ENCODE assay signal across 8 cellular contexts in the genomic region with DNA sequence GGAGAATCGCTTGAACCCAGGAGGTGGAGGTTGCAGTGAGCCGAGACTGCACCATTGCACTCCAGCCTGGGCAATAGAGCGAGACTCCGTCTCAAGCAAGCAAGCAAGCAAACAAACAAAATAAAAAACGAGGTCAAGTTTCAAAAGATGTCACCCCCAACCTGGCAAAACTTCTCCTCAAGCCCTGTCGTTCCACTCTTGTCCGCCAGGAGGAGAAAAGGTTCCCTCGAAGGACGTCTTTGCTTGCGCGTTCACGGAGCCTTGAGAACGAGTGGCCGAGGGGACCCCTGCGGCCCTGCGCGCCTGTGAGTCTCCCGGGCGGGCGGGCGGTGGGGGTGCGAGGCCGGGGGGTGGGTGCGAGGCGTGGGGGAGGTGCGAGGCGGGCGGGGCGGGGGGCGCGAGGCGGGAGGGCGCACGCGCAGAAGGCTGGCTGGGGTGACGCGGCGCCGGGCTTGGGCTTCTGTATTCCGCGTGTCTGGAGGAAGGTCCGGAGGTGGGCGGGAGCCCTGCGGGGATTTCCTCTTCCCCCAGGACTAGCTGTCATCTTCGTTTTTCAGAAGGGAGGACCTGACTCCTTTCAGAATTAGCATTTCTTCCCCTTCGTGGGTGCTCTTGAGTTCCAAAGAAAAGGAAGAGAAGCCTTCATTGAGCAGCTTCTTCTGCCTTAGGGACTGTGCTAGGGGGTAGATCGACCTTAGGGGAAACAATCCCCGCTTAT. TPM values are rescaled to one million over a fixed set of nuclear protein-coding genes. Genes with fewer than 3 reads are reported as not detected.
DNase-seq lines count a peak whose midpoint lies in the region; ATAC-seq, FAIRE-seq and TF ChIP-seq lines count a peak whose summit lies in the region.

No MANE protein-coding gene starts in this region.

- TF ChIP-seq RAD21 in HepG2 (CRISPR knock-in tag; IDR thresholded peaks at IDR 0.05), result no peak

- TF ChIP-seq CTCF in HepG2 (CRISPR knock-in tag; IDR thresholded peaks at IDR 0.05), result peak; percentile 73

- peak overlapping the region; percentile 94 for H3K27ac Mint-ChIP-seq in activated CD4-positive, alpha-beta T cell treated with anti-CD3 and anti-CD28 coated beads, Interleukin-2, amount 10 ng/mL, durations not matched to agents 7 days and 5 days

- H2AFZ ChIP-seq in HepG2 (ENCODE audit: low read length), result peak overlapping the region; percentile 72

- no peaks in the 10 kb centered on the region for H3K79me2 ChIP-seq in HepG2 (ENCODE audit: insufficient read depth, low read length)

- no peak overlapping the region for H3K27ac ChIP-seq in HepG2 (ENCODE audit: extremely low read length, insufficient read depth, low read length)

- H3K27me3 Mint-ChIP-seq in activated CD4-positive, alpha-beta T cell treated with anti-CD3 and anti-CD28 coated beads, Interleukin-2, amount 10 ng/mL, durations not matched to agents 7 days and 5 days, result no peaks in the 10 kb centered on the region

- H3K9ac ChIP-seq in HepG2 (ENCODE audit: insufficient read depth, low read depth, low read length), result no peak overlapping the region

- ATAC-seq in HG02970 (IDR thresholded peaks at IDR 0.05; ENCODE audit: low FRiP score, unreplicated experiment) (peak; percentile 62), HepG2 (peak; percentile 28), HG02973 (IDR thresholded peaks at IDR 0.05; ENCODE audit: unreplicated experiment) (no peak)

- TF ChIP-seq POLR2A in HepG2 (IDR thresholded peaks at IDR 0.05; ENCODE audit: insufficient read depth in 1 of 2, low read depth in 2 of 2, low read length in 2 of 2), result no peak

- no peaks in the 10 kb centered on the region for H3K9me3 Mint-ChIP-seq in activated CD4-positive, alpha-beta T cell treated with anti-CD3 and anti-CD28 coated beads, Interleukin-2, amount 10 ng/mL, durations not matched to agents 7 days and 5 days

- H3K4me1 Mint-ChIP-seq in activated CD4-positive, alpha-beta T cell treated with anti-CD3 and anti-CD28 coated beads, Interleukin-2, amount 10 ng/mL, durations not matched to agents 7 days and 5 days, result peaks cover 30% of the 10 kb centered on the region

- H3K36me3 ChIP-seq in HepG2 (replicated peaks in 1 of 2; ENCODE audit: control insufficient read depth in 1 of 2, insufficient read depth in 2 of 2, low read length in 2 of 2), result no peaks in the 10 kb centered on the region

- H3K4me3 Mint-ChIP-seq in activated CD4-positive, alpha-beta T cell treated with anti-CD3 and anti-CD28 coated beads, Interleukin-2, amount 10 ng/mL, durations not matched to agents 7 days and 5 days, result peak overlapping the region; percentile 77

- peak overlapping the region in 2 of 3 experiments; percentile 15 to 28; a peak in 2 of 6 replicates for H3K4me3 ChIP-seq in HepG2 (replicated peaks in 1 of 3; ENCODE audit: insufficient read depth in 1 of 3, low read depth in 2 of 3, low read length in 3 of 3)

- FAIRE-seq in HepG2 (lab: Jason Lieb, UNC), result peak; percentile 86

- POLR2A ChIA-PET in activated CD4-positive, alpha-beta T cell treated with anti-CD3 and anti-CD28 coated beads, Interleukin-2, amount 10 ng/mL, durations not matched to agents 7 days and 5 days (lab: Charles Lee), result no interaction called here
- POLR2A ChIA-PET in HepG2 (lab: Yijun Ruan, JAX), result interaction anchor here (0.6 to 2.0 kb wide), 2 partner anchors 33 to 34 kb away, joined by 3 to 7 read pairs; partner anchors contain the start of genes INCA1 and KIF1C

- peaks cover 2 to 23% of the 10 kb centered on the region in 2 experiments; a peak in 3 of 5 replicates for H3K27me3 ChIP-seq in HepG2 (ENCODE audit: control insufficient read depth in 1 of 2, insufficient read depth in 2 of 2, low read length in 2 of 2)

- peaks cover 25% of the 10 kb centered on the region for H3K4me1 ChIP-seq in HepG2 (ENCODE audit: insufficient read depth, low read length)

- TF ChIP-seq EP300 in HepG2 (IDR thresholded peaks at IDR 0.05; ENCODE audit: low read depth in 2 of 2, low read length in 2 of 2) (no peak), HepG2 (CRISPR knock-in tag; IDR thresholded peaks at IDR 0.05; ENCODE audit: borderline replicate concordance) (no peak)

- DNase-seq in GM04503 (ENCODE audit: low read depth) (peak; percentile 29), NCI-H446 (lab: John Stamatoyannopoulos, UW) (peak; percentile 46 to 87), dermis blood vessel endothelial cell (peak; percentile 86), HepG2 (ENCODE audit: low spot score) (peak; percentile 50)
- peak; percentile 87 for DNase-seq in activated CD4-positive, alpha-beta T cell treated with anti-CD3 and anti-CD28 coated beads, Interleukin-2, amount 10 ng/mL, durations not matched to agents 7 days and 5 days
- peak; percentile 82 for DNase-seq in stimulated activated CD4-positive, alpha-beta T cell treated with anti-CD3 and anti-CD28 coated beads, Interleukin-1b, Interleukin-23, amount 100 ng/mL, for 48 hours

- in situ Hi-C loops in HepG2 (cut with HindIII; ENCODE audit: extremely low pct_ligation_motif_present, low pct_unique_long_range_greater_than_20kb), result no loop called here

- no peaks in the 10 kb centered on the region for H3K9me3 ChIP-seq in HepG2 (ENCODE audit: low read length)

- H3K36me3 Mint-ChIP-seq in activated CD4-positive, alpha-beta T cell treated with anti-CD3 and anti-CD28 coated beads, Interleukin-2, amount 10 ng/mL, durations not matched to agents 7 days and 5 days (ENCODE audit: low read depth), result peaks cover 4% of the 10 kb centered on the region

- H3K4me2 ChIP-seq in HepG2 (ENCODE audit: low read depth, low read length), result peak overlapping the region; percentile 64

- BruUV-seq in HepG2 (replicated peaks; lab: Mats Ljungman, UMichigan), result no TSS peak

- intact Hi-C loops in HepG2 (cut with micrococcal nuclease; ENCODE audit: unreplicated experiment), result loop anchor here (2.0 kb wide), 1 partner anchor 31 kb away; no protein-coding TSS in a partner anchor

- 8% methylated on average over 25 of the region's 48 CpGs for WGBS in HepG2 (ENCODE audit: low lambda C conversion rate)

- CTCF ChIA-PET in activated CD4-positive, alpha-beta T cell treated with anti-CD3 and anti-CD28 coated beads, Interleukin-2, amount 10 ng/mL, durations not matched to agents 7 days and 5 days (lab: Charles Lee), result interaction anchor here (0.7 to 3.5 kb wide), 18 partner anchors 11 to 122 kb away, joined by 3 to 14 read pairs (median 4); partner anchors contain the start of gene INCA1
- CTCF ChIA-PET in HepG2 (lab: Yijun Ruan, JAX; ENCODE audit: low intra/inter-chr PET ratio, low total read pairs), result interaction anchor here (1.0 kb wide), 1 partner anchor 31 kb away, joined by 5 read pairs; no protein-coding TSS in a partner anchor

- H4K20me1 ChIP-seq in HepG2 (ENCODE audit: insufficient read depth, low read length), result no peaks in the 10 kb centered on the region

RNA-seq across cellular contexts. Expression of gene SLC52A1, which starts 3.7 kb away (rescaled TPM):
- total RNA-seq in activated CD4-positive, alpha-beta T cell treated with anti-CD3 and anti-CD28 coated beads, Interleukin-2, amount 10 ng/mL, durations not matched to agents 7 days and 5 days, result under 1 TPM; 0.48 to 0.82 TPM
- total RNA-seq in dermis blood vessel endothelial cell, result 0.17 and 0.47 TPM in 2 replicates
- total RNA-seq in HepG2 (2016; rRNA removed; fragmentation: Illumina TruSeq; extraction: Trizol), result 0.13 TPM in 1 of 2 replicates, not detected in the other
- total RNA-seq in HepG2 (2016; cell fraction: cytosol; rRNA removed; fragmentation: Illumina TruSeq; extraction: Trizol; ENCODE audit: low read depth), result not detected in 2 replicates
- total RNA-seq in HepG2 (2016; cell fraction: insoluble cytoplasmic fraction; rRNA removed; fragmentation: Illumina TruSeq; extraction: Trizol), result 0.11 TPM in 1 of 2 replicates, not detected in the other
- total RNA-seq in HepG2 (2016; cell fraction: membrane; rRNA removed; fragmentation: Illumina TruSeq; extraction: Trizol), result not detected in 2 replicates
- total RNA-seq in HepG2 (2016; cell fraction: nucleus; rRNA removed; fragmentation: Illumina TruSeq; extraction: Trizol), result 0.16 TPM in 1 of 2 replicates, not detected in the other
- polyA plus RNA-seq in HepG2 (2011; rRNA removed), result 0.03 TPM in 1 of 2 replicates, not detected in the other
- 0.03 TPM in 1 of 2 replicates, not detected in the other for polyA plus RNA-seq in HepG2 (2011; cell fraction: cytosol; rRNA removed)
- polyA plus RNA-seq in HepG2 (2011; cell fraction: nucleus; rRNA removed), result 0.10 and 0.11 TPM in 2 replicates
- polyA plus RNA-seq in HepG2 (2012), result not detected in 2 replicates
- not detected in 2 replicates for polyA plus RNA-seq in HepG2 (2016; cell fraction: cytosol; fragmentation: Illumina TruSeq; extraction: Trizol; ENCODE audit: low read depth)
- polyA plus RNA-seq in HepG2 (2016; cell fraction: insoluble cytoplasmic fraction; fragmentation: Illumina TruSeq; extraction: Trizol; ENCODE audit: low read depth), result not detected in 2 replicates
- not detected in 2 replicates for polyA plus RNA-seq in HepG2 (2016; cell fraction: membrane; fragmentation: Illumina TruSeq; extraction: Trizol; ENCODE audit: low read depth)
- polyA plus RNA-seq in HepG2 (2016; cell fraction: nucleus; fragmentation: Illumina TruSeq; extraction: Trizol; ENCODE audit: insufficient read depth, low read depth), result not detected in 2 replicates
- polyA minus RNA-seq in HepG2 (2011; rRNA and poly(A)+ RNA removed; ENCODE audit: low replicate concordance), result not detected in 2 replicates
- polyA minus RNA-seq in HepG2 (2011; cell fraction: cytosol; rRNA and poly(A)+ RNA removed), result not detected in 2 replicates
- polyA minus RNA-seq in HepG2 (2011; cell fraction: nucleus; rRNA and poly(A)+ RNA removed), result not detected in 2 replicates

RNA-seq across cellular contexts. Expression of gene KIF1C, which starts 33.8 kb away (rescaled TPM):
- 10 to 100 TPM; 36.6 to 48.8 TPM for total RNA-seq in activated CD4-positive, alpha-beta T cell treated with anti-CD3 and anti-CD28 coated beads, Interleukin-2, amount 10 ng/mL, durations not matched to agents 7 days and 5 days
- total RNA-seq in dermis blood vessel endothelial cell (105 and 189 TPM in 2 replicates), HepG2 (2016; rRNA removed; fragmentation: Illumina TruSeq; extraction: Trizol) (79.0 and 104 TPM in 2 replicates)
- total RNA-seq in HepG2 (2016; cell fraction: cytosol; rRNA removed; fragmentation: Illumina TruSeq; extraction: Trizol; ENCODE audit: low read depth), result 19.8 and 24.9 TPM in 2 replicates
- 62.8 and 109 TPM in 2 replicates for total RNA-seq in HepG2 (2016; cell fraction: insoluble cytoplasmic fraction; rRNA removed; fragmentation: Illumina TruSeq; extraction: Trizol)
- 101 and 114 TPM in 2 replicates for total RNA-seq in HepG2 (2016; cell fraction: membrane; rRNA removed; fragmentation: Illumina TruSeq; extraction: Trizol)
- total RNA-seq in HepG2 (2016; cell fraction: nucleus; rRNA removed; fragmentation: Illumina TruSeq; extraction: Trizol), result 47.9 and 62.6 TPM in 2 replicates
- 70.0 and 77.7 TPM in 2 replicates for polyA plus RNA-seq in HepG2 (2011; rRNA removed)
- 41.2 and 41.3 TPM in 2 replicates for polyA plus RNA-seq in HepG2 (2011; cell fraction: cytosol; rRNA removed)
- 56.4 and 66.4 TPM in 2 replicates for polyA plus RNA-seq in HepG2 (2011; cell fraction: nucleus; rRNA removed)
- polyA plus RNA-seq in HepG2 (2012), result 64.6 and 76.7 TPM in 2 replicates
- 35.2 and 41.4 TPM in 2 replicates for polyA plus RNA-seq in HepG2 (2016; cell fraction: cytosol; fragmentation: Illumina TruSeq; extraction: Trizol; ENCODE audit: low read depth)
- 92.0 and 117 TPM in 2 replicates for polyA plus RNA-seq in HepG2 (2016; cell fraction: insoluble cytoplasmic fraction; fragmentation: Illumina TruSeq; extraction: Trizol; ENCODE audit: low read depth)
- 104 and 124 TPM in 2 replicates for polyA plus RNA-seq in HepG2 (2016; cell fraction: membrane; fragmentation: Illumina TruSeq; extraction: Trizol; ENCODE audit: low read depth)
- 138 and 143 TPM in 2 replicates for polyA plus RNA-seq in HepG2 (2016; cell fraction: nucleus; fragmentation: Illumina TruSeq; extraction: Trizol; ENCODE audit: insufficient read depth, low read depth)
- polyA minus RNA-seq in HepG2 (2011; rRNA and poly(A)+ RNA removed; ENCODE audit: low replicate concordance), result 103 and 104 TPM in 2 replicates
- 33.7 and 51.0 TPM in 2 replicates for polyA minus RNA-seq in HepG2 (2011; cell fraction: cytosol; rRNA and poly(A)+ RNA removed)
- 23.3 and 28.5 TPM in 2 replicates for polyA minus RNA-seq in HepG2 (2011; cell fraction: nucleus; rRNA and poly(A)+ RNA removed)

RNA-seq across cellular contexts. Expression of gene INCA1, which starts 34.2 kb away (rescaled TPM):
- total RNA-seq in activated CD4-positive, alpha-beta T cell treated with anti-CD3 and anti-CD28 coated beads, Interleukin-2, amount 10 ng/mL, durations not matched to agents 7 days and 5 days, result under 1 TPM; 0.35 to 0.50 TPM
- total RNA-seq in dermis blood vessel endothelial cell (0.33 and 0.34 TPM in 2 replicates), HepG2 (2016; rRNA removed; fragmentation: Illumina TruSeq; extraction: Trizol) (0.35 and 0.93 TPM in 2 replicates)
- 0.62 TPM in 1 of 2 replicates, not detected in the other for total RNA-seq in HepG2 (2016; cell fraction: cytosol; rRNA removed; fragmentation: Illumina TruSeq; extraction: Trizol; ENCODE audit: low read depth)
- 0.71 and 0.87 TPM in 2 replicates for total RNA-seq in HepG2 (2016; cell fraction: insoluble cytoplasmic fraction; rRNA removed; fragmentation: Illumina TruSeq; extraction: Trizol)
- 0.72 and 0.96 TPM in 2 replicates for total RNA-seq in HepG2 (2016; cell fraction: membrane; rRNA removed; fragmentation: Illumina TruSeq; extraction: Trizol)
- total RNA-seq in HepG2 (2016; cell fraction: nucleus; rRNA removed; fragmentation: Illumina TruSeq; extraction: Trizol), result 0.50 and 0.81 TPM in 2 replicates
- 2.6 and 3.3 TPM in 2 replicates for polyA plus RNA-seq in HepG2 (2011; rRNA removed)
- polyA plus RNA-seq in HepG2 (2011; cell fraction: cytosol; rRNA removed), result 0.74 and 0.88 TPM in 2 replicates
- 18.2 and 26.0 TPM in 2 replicates for polyA plus RNA-seq in HepG2 (2011; cell fraction: nucleus; rRNA removed)
- polyA plus RNA-seq in HepG2 (2012), result 2.6 and 2.8 TPM in 2 replicates
- 0.38 and 0.86 TPM in 2 replicates for polyA plus RNA-seq in HepG2 (2016; cell fraction: cytosol; fragmentation: Illumina TruSeq; extraction: Trizol; ENCODE audit: low read depth)
- polyA plus RNA-seq in HepG2 (2016; cell fraction: insoluble cytoplasmic fraction; fragmentation: Illumina TruSeq; extraction: Trizol; ENCODE audit: low read depth), result 0.45 and 0.92 TPM in 2 replicates
- 0.81 and 1.4 TPM in 2 replicates for polyA plus RNA-seq in HepG2 (2016; cell fraction: membrane; fragmentation: Illumina TruSeq; extraction: Trizol; ENCODE audit: low read depth)
- 3.6 and 4.5 TPM in 2 replicates for polyA plus RNA-seq in HepG2 (2016; cell fraction: nucleus; fragmentation: Illumina TruSeq; extraction: Trizol; ENCODE audit: insufficient read depth, low read depth)
- 0.61 and 0.68 TPM in 2 replicates for polyA minus RNA-seq in HepG2 (2011; rRNA and poly(A)+ RNA removed; ENCODE audit: low replicate concordance)
- polyA minus RNA-seq in HepG2 (2011; cell fraction: cytosol; rRNA and poly(A)+ RNA removed), result 0.88 TPM in 1 of 2 replicates, not detected in the other
- polyA minus RNA-seq in HepG2 (2011; cell fraction: nucleus; rRNA and poly(A)+ RNA removed), result 0.50 and 0.77 TPM in 2 replicates

RNA-seq across cellular contexts. Expression of gene CAMTA2, which starts 44.0 kb away (rescaled TPM):
- total RNA-seq in activated CD4-positive, alpha-beta T cell treated with anti-CD3 and anti-CD28 coated beads, Interleukin-2, amount 10 ng/mL, durations not matched to agents 7 days and 5 days, result 10 to 100 TPM; 58.2 to 62.7 TPM
- total RNA-seq in dermis blood vessel endothelial cell, result 4.9 and 11.4 TPM in 2 replicates
- 4.0 and 4.1 TPM in 2 replicates for total RNA-seq in HepG2 (2016; rRNA removed; fragmentation: Illumina TruSeq; extraction: Trizol)
- 3.3 and 4.0 TPM in 2 replicates for total RNA-seq in HepG2 (2016; cell fraction: cytosol; rRNA removed; fragmentation: Illumina TruSeq; extraction: Trizol; ENCODE audit: low read depth)
- 2.2 and 3.5 TPM in 2 replicates for total RNA-seq in HepG2 (2016; cell fraction: insoluble cytoplasmic fraction; rRNA removed; fragmentation: Illumina TruSeq; extraction: Trizol)
- total RNA-seq in HepG2 (2016; cell fraction: membrane; rRNA removed; fragmentation: Illumina TruSeq; extraction: Trizol), result 5.1 and 5.5 TPM in 2 replicates
- 4.3 TPM in 2 replicates for total RNA-seq in HepG2 (2016; cell fraction: nucleus; rRNA removed; fragmentation: Illumina TruSeq; extraction: Trizol)
- 7.1 and 8.9 TPM in 2 replicates for polyA plus RNA-seq in HepG2 (2011; rRNA removed)
- 2.3 and 3.4 TPM in 2 replicates for polyA plus RNA-seq in HepG2 (2011; cell fraction: cytosol; rRNA removed)
- polyA plus RNA-seq in HepG2 (2011; cell fraction: nucleus; rRNA removed), result 43.3 and 56.3 TPM in 2 replicates
- 14.9 and 15.5 TPM in 2 replicates for polyA plus RNA-seq in HepG2 (2012)
- polyA plus RNA-seq in HepG2 (2016; cell fraction: cytosol; fragmentation: Illumina TruSeq; extraction: Trizol; ENCODE audit: low read depth), result 6.5 and 6.8 TPM in 2 replicates
- polyA plus RNA-seq in HepG2 (2016; cell fraction: insoluble cytoplasmic fraction; fragmentation: Illumina TruSeq; extraction: Trizol; ENCODE audit: low read depth), result 8.3 and 11.9 TPM in 2 replicates
- 12.2 and 12.5 TPM in 2 replicates for polyA plus RNA-seq in HepG2 (2016; cell fraction: membrane; fragmentation: Illumina TruSeq; extraction: Trizol; ENCODE audit: low read depth)
- 40.0 and 44.3 TPM in 2 replicates for polyA plus RNA-seq in HepG2 (2016; cell fraction: nucleus; fragmentation: Illumina TruSeq; extraction: Trizol; ENCODE audit: insufficient read depth, low read depth)
- 13.3 and 14.6 TPM in 2 replicates for polyA minus RNA-seq in HepG2 (2011; rRNA and poly(A)+ RNA removed; ENCODE audit: low replicate concordance)
- 5.4 and 6.2 TPM in 2 replicates for polyA minus RNA-seq in HepG2 (2011; cell fraction: cytosol; rRNA and poly(A)+ RNA removed)
- 6.8 and 10.8 TPM in 2 replicates for polyA minus RNA-seq in HepG2 (2011; cell fraction: nucleus; rRNA and poly(A)+ RNA removed)

RNA-seq across cellular contexts. Expression of gene ZFP3, which starts 46.7 kb away (rescaled TPM):
- total RNA-seq in activated CD4-positive, alpha-beta T cell treated with anti-CD3 and anti-CD28 coated beads, Interleukin-2, amount 10 ng/mL, durations not matched to agents 7 days and 5 days, result 1 to 10 TPM; 6.5 to 7.5 TPM
- 1.9 and 2.0 TPM in 2 replicates for total RNA-seq in dermis blood vessel endothelial cell
- total RNA-seq in HepG2 (2016; rRNA removed; fragmentation: Illumina TruSeq; extraction: Trizol), result not detected in 2 replicates
- not detected in 2 replicates for total RNA-seq in HepG2 (2016; cell fraction: cytosol; rRNA removed; fragmentation: Illumina TruSeq; extraction: Trizol; ENCODE audit: low read depth)
- total RNA-seq in HepG2 (2016; cell fraction: insoluble cytoplasmic fraction; rRNA removed; fragmentation: Illumina TruSeq; extraction: Trizol), result not detected in 2 replicates
- not detected in 2 replicates for total RNA-seq in HepG2 (2016; cell fraction: membrane; rRNA removed; fragmentation: Illumina TruSeq; extraction: Trizol)
- not detected in 2 replicates for total RNA-seq in HepG2 (2016; cell fraction: nucleus; rRNA removed; fragmentation: Illumina TruSeq; extraction: Trizol)
- polyA plus RNA-seq in HepG2 (2011; rRNA removed), result not detected in 2 replicates
- polyA plus RNA-seq in HepG2 (2011; cell fraction: cytosol; rRNA removed), result not detected in 2 replicates
- not detected in 2 replicates for polyA plus RNA-seq in HepG2 (2011; cell fraction: nucleus; rRNA removed)
- polyA plus RNA-seq in HepG2 (2012), result not detected in 2 replicates
- not detected in 2 replicates for polyA plus RNA-seq in HepG2 (2016; cell fraction: cytosol; fragmentation: Illumina TruSeq; extraction: Trizol; ENCODE audit: low read depth)
- polyA plus RNA-seq in HepG2 (2016; cell fraction: insoluble cytoplasmic fraction; fragmentation: Illumina TruSeq; extraction: Trizol; ENCODE audit: low read depth), result not detected in 2 replicates
- not detected in 2 replicates for polyA plus RNA-seq in HepG2 (2016; cell fraction: membrane; fragmentation: Illumina TruSeq; extraction: Trizol; ENCODE audit: low read depth)
- polyA plus RNA-seq in HepG2 (2016; cell fraction: nucleus; fragmentation: Illumina TruSeq; extraction: Trizol; ENCODE audit: insufficient read depth, low read depth), result not detected in 2 replicates
- not detected in 2 replicates for polyA minus RNA-seq in HepG2 (2011; rRNA and poly(A)+ RNA removed; ENCODE audit: low replicate concordance)
- polyA minus RNA-seq in HepG2 (2011; cell fraction: cytosol; rRNA and poly(A)+ RNA removed), result not detected in 2 replicates
- polyA minus RNA-seq in HepG2 (2011; cell fraction: nucleus; rRNA and poly(A)+ RNA removed), result not detected in 2 replicates

Comparison
In these comparisons a context has a peak if more than half of its experiments do, and no peak if none do; other contexts are left out.
1. DNase-seq: peak in every context shown above with its lines; median percentile 87 in activated CD4-positive, alpha-beta T cell treated with anti-CD3 and anti-CD28 coated beads, Interleukin-2, amount 10 ng/mL, durations not matched to agents 7 days and 5 days; 86 in dermis blood vessel endothelial cell; 82 in stimulated activated CD4-positive, alpha-beta T cell treated with anti-CD3 and anti-CD28 coated beads, Interleukin-1b, Interleukin-23, amount 100 ng/mL, for 48 hours; 66 in NCI-H446; 50 in HepG2; 29 in GM04503.